ENCODE assay signal across 14 cellular contexts in genomic region chr4:54276633-54277426, GRCh38. TPM values are rescaled to one million over a fixed set of nuclear protein-coding genes. Genes with fewer than 3 reads are reported as not detected.
DNase-seq lines count a peak whose midpoint lies in the region; ATAC-seq and TF ChIP-seq lines count a peak whose summit lies in the region.
"Had no signal": no experiment of that assay in that cellular context is flagged by ENCODE, and none has a peak within 500 bp of the region (broad histone marks: within the 10 kb centered on the region; RNA-seq: fewer than 3 reads in every experiment).

No MANE protein-coding gene starts in this region.

- H3K27ac ChIP-seq in epithelial cell of prostate: peak overlapping the region; percentile 30
- H3K27ac ChIP-seq in smooth muscle cell (ENCODE audit: low read depth): peak overlapping the region; percentile 69
- H3K27ac ChIP-seq: 22Rv1, prostate gland had no signal

- H3K4me3 ChIP-seq in smooth muscle cell: no peak overlapping the region
- H3K4me3 ChIP-seq: K562, prostate gland had no signal

- peaks cover 12% of the 10 kb centered on the region for H3K4me1 ChIP-seq in smooth muscle cell (ENCODE audit: low read depth)

- DNase-seq in DMS 273 (lab: John Stamatoyannopoulos, UW; ENCODE audit: unreplicated experiment): peak; percentile 11
- no peak for DNase-seq in DMS 273 treated with DMSO at 0.1 percent for 48 hours (lab: John Stamatoyannopoulos, UW)
- peak; percentile 57 for DNase-seq in RPMI7951 (ENCODE audit: low read depth)
- no peak for DNase-seq in epithelial cell of prostate (ENCODE audit: low read depth, low spot score)
- DNase-seq in smooth muscle cell (lab: John Stamatoyannopoulos, UW; ENCODE audit: unreplicated experiment): no peak
- no peak for DNase-seq in kidney glomerular epithelial cell (lab: John Stamatoyannopoulos, UW)
- DNase-seq: DND-41, NCI-H748 treated with DMSO at 0.1 percent for 48 hours had no signal

- 27% methylated on average over 20 of the region's 20 CpGs for WGBS in smooth muscle cell (ENCODE audit: low lambda C conversion rate)

- H3K9ac ChIP-seq in smooth muscle cell (ENCODE audit: low read depth): no peak overlapping the region

- H3K79me2 ChIP-seq in smooth muscle cell (ENCODE audit: low read depth): no peaks in the 10 kb centered on the region

- H3K27me3 ChIP-seq in smooth muscle cell (ENCODE audit: low read depth): no peaks in the 10 kb centered on the region

- no peak for ATAC-seq in GM19452 (IDR thresholded peaks at IDR 0.05; ENCODE audit: unreplicated experiment)
- ATAC-seq in GM18870 (IDR thresholded peaks at IDR 0.05; ENCODE audit: unreplicated experiment): no peak
- ATAC-seq: K562 had no signal

- peaks cover 59% of the 10 kb centered on the region for H4K20me1 ChIP-seq in smooth muscle cell (ENCODE audit: low read depth)

- H3K4me2 ChIP-seq in smooth muscle cell: peak overlapping the region; percentile 78

- no peak overlapping the region for H2AFZ ChIP-seq in smooth muscle cell (ENCODE audit: low read depth)

- peaks cover 35% of the 10 kb centered on the region for H3K36me3 ChIP-seq in smooth muscle cell (ENCODE audit: low read depth)
- H3K36me3 ChIP-seq: prostate gland had no signal

- no peak for TF ChIP-seq CTCF in smooth muscle cell (IDR thresholded peaks at IDR 0.05; ENCODE audit: borderline replicate concordance, insufficient read depth, poor library complexity, severe bottlenecking)

- no peaks in the 10 kb centered on the region for H3K9me3 ChIP-seq in smooth muscle cell (replicated peaks; ENCODE audit: low read depth)
- H3K9me3 ChIP-seq: prostate gland had no signal

- H3F3A ChIP-seq in smooth muscle cell (ENCODE audit: low read depth): peaks cover 37% of the 10 kb centered on the region

RNA-seq across cellular contexts. Expression of gene PDGFRA, which starts 47.7 kb away (rescaled TPM):
- 16.9 and 18.0 TPM in 2 replicates for total RNA-seq in RPMI7951 (2014; rRNA removed; shearing (Covaris generic))
- total RNA-seq in smooth muscle cell: 281 and 311 TPM in 2 replicates
- 111 and 112 TPM in 2 replicates for polyA plus RNA-seq in smooth muscle cell
- total RNA-seq: activated naive CD4-positive, alpha-beta T cell treated with anti-CD3 and anti-CD28 coated beads for 36 hours had no signal
- polyA plus RNA-seq: K562 had no signal

Comparison
In these comparisons a context has a peak if more than half of its experiments do, and no peak if none do; other contexts are left out.
1. DNase-seq: peak in DMS 273 (single experiment) and RPMI7951 (single experiment); none in DMS 273 treated with DMSO at 0.1 percent for 48 hours (single experiment), epithelial cell of prostate (single experiment), smooth muscle cell (single experiment) and kidney glomerular epithelial cell (single experiment).
2. RNA of gene PDGFRA, which starts 47.7 kb away (total RNA-seq): 281 to 311 TPM in smooth muscle cell; 16.9 to 18.0 TPM in RPMI7951; every median in the first group is over 10 times any median in the second.